ENCODE assay signal across 9 cellular contexts in genomic region chr6:82144852-82145332, GRCh38.
A peak's percentile ranks its signal among the peaks of the same experiment; 100 is the strongest.
DNase-seq lines count a peak whose midpoint lies in the region; ATAC-seq and TF ChIP-seq lines count a peak whose summit lies in the region.
"Had no signal": no experiment of that assay in that cellular context is flagged by ENCODE, and none has a peak within 500 bp of the region (broad histone marks: within the 10 kb centered on the region; RNA-seq: fewer than 3 reads in every experiment).

No MANE protein-coding gene starts in this region.

- 10% methylated on average over 4 of the region's 5 CpGs for WGBS in mesenchymal stem cell

- no peak overlapping the region for H4K8ac ChIP-seq in mesenchymal stem cell (ENCODE audit: low read length)

- H3K9me3 Mint-ChIP-seq in stimulated activated effector memory CD8-positive, alpha-beta T cell treated with anti-CD3 and anti-CD28 coated beads, Interleukin-12 subunit alpha, Interleukin-12 subunit beta, amount 100 ng/mL, for 72 hours: no peaks in the 10 kb centered on the region

- no peaks in the 10 kb centered on the region for H3K4me1 Mint-ChIP-seq in stimulated activated effector memory CD8-positive, alpha-beta T cell treated with anti-CD3 and anti-CD28 coated beads, Interleukin-12 subunit alpha, Interleukin-12 subunit beta, amount 100 ng/mL, for 72 hours
- H3K4me1 Mint-ChIP-seq: CD4-positive, alpha-beta memory T cell had no signal

- no peak overlapping the region for H2AK5ac ChIP-seq in mesenchymal stem cell (ENCODE audit: low read length, severe bottlenecking)

- no peak overlapping the region for H3K23ac ChIP-seq in mesenchymal stem cell (ENCODE audit: low read length in 2 of 2)

- peak overlapping the region; percentile 78 for H3K9ac ChIP-seq in mesenchymal stem cell (ENCODE audit: low read length)

- no peak overlapping the region for H3K4me3 Mint-ChIP-seq in stimulated activated effector memory CD8-positive, alpha-beta T cell treated with anti-CD3 and anti-CD28 coated beads, Interleukin-12 subunit alpha, Interleukin-12 subunit beta, amount 100 ng/mL, for 72 hours
- H3K4me3 Mint-ChIP-seq: CD4-positive, alpha-beta memory T cell had no signal

- no peak overlapping the region for H2BK5ac ChIP-seq in mesenchymal stem cell (ENCODE audit: low read depth, low read length, poor library complexity, severe bottlenecking)

- H2BK15ac ChIP-seq in mesenchymal stem cell (ENCODE audit: low read depth, poor library complexity, severe bottlenecking): no peak overlapping the region

- H3K79me1 ChIP-seq in mesenchymal stem cell (replicated peaks; ENCODE audit: low read length, poor library complexity, severe bottlenecking): no peaks in the 10 kb centered on the region

- POLR2A ChIA-PET in AG04449 (lab: Yijun Ruan, JAX): interaction anchor here (0.9 to 1.1 kb wide), 2 partner anchors 390 to 392 kb away, joined by 3 read pairs; partner anchors contain the start of gene TENT5A

- H3K27me3 ChIP-seq in MG63: no peaks in the 10 kb centered on the region
- no peaks in the 10 kb centered on the region for H3K27me3 ChIP-seq in mesenchymal stem cell (ENCODE audit: control insufficient read depth in 1 of 2, insufficient read depth in 1 of 2, low read length in 2 of 2)

- H3K14ac ChIP-seq in mesenchymal stem cell (ENCODE audit: low read length in 2 of 2): no peak overlapping the region

- no peak overlapping the region for H3K27ac Mint-ChIP-seq in stimulated activated effector memory CD8-positive, alpha-beta T cell treated with anti-CD3 and anti-CD28 coated beads, Interleukin-12 subunit alpha, Interleukin-12 subunit beta, amount 100 ng/mL, for 72 hours
- H3K27ac Mint-ChIP-seq: CD4-positive, alpha-beta memory T cell had no signal

- no peak overlapping the region for H3K4ac ChIP-seq in mesenchymal stem cell (ENCODE audit: low read depth in 1 of 2, low read length in 2 of 2)

- no peak overlapping the region for H2BK120ac ChIP-seq in mesenchymal stem cell (ENCODE audit: low read depth, low read length)

- H3K4me3 ChIP-seq in AG04449 (ENCODE audit: low read depth, low read length) (peak overlapping the region; percentile 34), MG63 (no peak overlapping the region), mesenchymal stem cell (ENCODE audit: insufficient read depth in 1 of 2, low read depth in 1 of 2, low read length in 2 of 2) (peak overlapping the region in 1 of 2 experiments; percentile 55)

- no peak overlapping the region for H4K91ac ChIP-seq in mesenchymal stem cell (ENCODE audit: low read length)

- peak overlapping the region; percentile 82 for H3K27ac ChIP-seq in mesenchymal stem cell (ENCODE audit: low read length, poor library complexity, severe bottlenecking)

- no peak for ATAC-seq in HG03460 (IDR thresholded peaks at IDR 0.05; ENCODE audit: unreplicated experiment)
- ATAC-seq in GM21619 (IDR thresholded peaks at IDR 0.05; ENCODE audit: unreplicated experiment): no peak
- ATAC-seq in stimulated activated effector memory CD8-positive, alpha-beta T cell treated with anti-CD3 and anti-CD28 coated beads, Interleukin-12 subunit alpha, Interleukin-12 subunit beta, amount 100 ng/mL, for 72 hours: no peak

- DNase-seq in AG04449 (ENCODE audit: low read depth, low spot score): peak; percentile 74
- peak; percentile 87 for DNase-seq in MG63
- peak; percentile 80 for DNase-seq in dedifferentiated amniotic fluid mesenchymal stem cell (ENCODE audit: extremely low spot score)
- DNase-seq in mesenchymal stem cell: peak; percentile 96
- no peak for DNase-seq in NOMO-1 (lab: John Stamatoyannopoulos, UW; ENCODE audit: unreplicated experiment in 2 of 2)
- no peak for DNase-seq in stimulated activated effector memory CD8-positive, alpha-beta T cell treated with anti-CD3 and anti-CD28 coated beads, Interleukin-12 subunit alpha, Interleukin-12 subunit beta, amount 100 ng/mL, for 72 hours (ENCODE audit: low spot score in 2 of 2)
- DNase-seq: CD4-positive, alpha-beta memory T cell had no signal

- H3K9me3 ChIP-seq in MG63 (no peaks in the 10 kb centered on the region), mesenchymal stem cell (ENCODE audit: control insufficient read depth, low read length) (no peaks in the 10 kb centered on the region)

- CTCF ChIA-PET in AG04449 (lab: Yijun Ruan, JAX): interaction anchor here (1.0 to 2.5 kb wide), 5 partner anchors 14 to 390 kb away, joined by 3 to 9 read pairs (median 4); no protein-coding TSS in a partner anchor

- no peaks in the 10 kb centered on the region for H3K36me3 Mint-ChIP-seq in stimulated activated effector memory CD8-positive, alpha-beta T cell treated with anti-CD3 and anti-CD28 coated beads, Interleukin-12 subunit alpha, Interleukin-12 subunit beta, amount 100 ng/mL, for 72 hours
- H3K36me3 Mint-ChIP-seq: CD4-positive, alpha-beta memory T cell had no signal

- H3K4me1 ChIP-seq in mesenchymal stem cell (ENCODE audit: control insufficient read depth, insufficient read depth, low read depth, low read length): peaks cover 5% of the 10 kb centered on the region

- no peak overlapping the region for H2AFZ ChIP-seq in mesenchymal stem cell (ENCODE audit: low read depth, low read length)

- H3K4me2 ChIP-seq in mesenchymal stem cell (ENCODE audit: low read length, poor library complexity, severe bottlenecking): peak overlapping the region; percentile 19

- H2BK12ac ChIP-seq in mesenchymal stem cell (ENCODE audit: low read length in 2 of 2): no peak overlapping the region

- no peaks in the 10 kb centered on the region for H3K36me3 ChIP-seq in MG63
- peaks cover 0 to 7% of the 10 kb centered on the region in 2 experiments for H3K36me3 ChIP-seq in mesenchymal stem cell (ENCODE audit: control insufficient read depth in 1 of 2, insufficient read depth in 2 of 2, low read depth in 1 of 2, low read length in 2 of 2)

- no peak for TF ChIP-seq CTCF in AG04449 (IDR thresholded peaks at IDR 0.05; ENCODE audit: insufficient read depth, low read length, missing control alignments)

- no peak overlapping the region for H3K18ac ChIP-seq in mesenchymal stem cell (ENCODE audit: low read depth in 1 of 2, low read length in 2 of 2)

Comparison
In these comparisons a context has a peak if more than half of its experiments do, and no peak if none do; other contexts are left out.
1. DNase-seq: peak in AG04449 (single experiment), MG63 (single experiment), dedifferentiated amniotic fluid mesenchymal stem cell (single experiment) and mesenchymal stem cell (single experiment); none in NOMO-1 (0 of 2) and stimulated activated effector memory CD8-positive, alpha-beta T cell treated with anti-CD3 and anti-CD28 coated beads, Interleukin-12 subunit alpha, Interleukin-12 subunit beta, amount 100 ng/mL, for 72 hours (0 of 2).